Comparison of ENCODE assay signal across 8 cellular contexts in genomic region chr16:1770328-1771071, GRCh38. TPM values are rescaled to one million over a fixed set of nuclear protein-coding genes. Genes with fewer than 3 reads are reported as not detected.
DNase-seq lines count a peak whose midpoint lies in the region; ATAC-seq, FAIRE-seq and TF ChIP-seq lines count a peak whose summit lies in the region.

No MANE protein-coding gene starts in this region.

- no peak for TF ChIP-seq EP300 in ovary (IDR thresholded peaks at IDR 0.05)

- DNase-seq in GM18507 (ENCODE audit: extremely low spot score, insufficient read length, low read depth) (no peak), OCI-M1 (lab: John Stamatoyannopoulos, UW) (peak; percentile 12), head of caudate nucleus (peak in 41 of 42 donors; percentile 38 to 84 (median 63)), ovary (peak; percentile 75 to 88 (median 83)), NCI-H146 treated with DMSO at 0.1 percent for 48 hours (lab: John Stamatoyannopoulos, UW; ENCODE audit: unreplicated experiment) (no peak), HuH-7.5 (ENCODE audit: low spot score) (no peak)
- peak; percentile 49 to 77 for DNase-seq in activated naive CD4-positive, alpha-beta T cell treated with anti-CD3 and anti-CD28 coated beads, Interleukin-2, amount 50 U/mL, for 72 hours (ENCODE audit: low spot score in 2 of 2)

- peak; percentile 39 for FAIRE-seq in GM18507 (lab: Jason Lieb, UNC)

- H3K9me3 Mint-ChIP-seq in activated naive CD4-positive, alpha-beta T cell treated with anti-CD3 and anti-CD28 coated beads, Interleukin-2, amount 50 U/mL, for 72 hours: no peaks in the 10 kb centered on the region

- peak overlapping the region; percentile 92 for H3K4me3 ChIP-seq in ovary

- H3K27ac Mint-ChIP-seq in activated naive CD4-positive, alpha-beta T cell treated with anti-CD3 and anti-CD28 coated beads, Interleukin-2, amount 50 U/mL, for 72 hours: peak overlapping the region; percentile 84 to 92

- TF ChIP-seq POLR2A in ovary (IDR thresholded peaks at IDR 0.05): peak; percentile 5

- no peaks in the 10 kb centered on the region for H3K27me3 ChIP-seq in ovary

- peak in 1 of 2 donors; percentile 35 for ATAC-seq in activated naive CD4-positive, alpha-beta T cell treated with anti-CD3 and anti-CD28 coated beads, Interleukin-2, amount 50 U/mL, for 72 hours
- no peak for ATAC-seq in HG03135 (IDR thresholded peaks at IDR 0.05; ENCODE audit: unreplicated experiment)

- H3K4me1 ChIP-seq in ovary (ENCODE audit: insufficient read depth): peaks cover 17% of the 10 kb centered on the region

- WGBS in ovary, 3 donors: 2% methylated on average over 46 to 69 of the region's 69 CpGs

- peak overlapping the region; percentile 39 to 76 for H3K27ac ChIP-seq in ovary

- no peaks in the 10 kb centered on the region for H3K36me3 ChIP-seq in ovary

- intact Hi-C loops in head of caudate nucleus (cut with DNase I): no loop called here
- intact Hi-C loops in ovary (cut with DNase I): no loop called here

- H3K9me3 ChIP-seq in ovary: no peaks in the 10 kb centered on the region

- TF ChIP-seq CTCF in ovary (IDR thresholded peaks at IDR 0.05): no peak

- H3K36me3 Mint-ChIP-seq in activated naive CD4-positive, alpha-beta T cell treated with anti-CD3 and anti-CD28 coated beads, Interleukin-2, amount 50 U/mL, for 72 hours: peaks cover 11 to 15% of the 10 kb centered on the region in 2 donors

RNA-seq across cellular contexts. Expression of gene NME3, which starts 0.8 kb away (rescaled TPM):
- total RNA-seq in activated naive CD4-positive, alpha-beta T cell treated with anti-CD3 and anti-CD28 coated beads, Interleukin-2, amount 50 U/mL, for 72 hours: 10 to 100 TPM; 30.9 to 55.6 TPM
- 100 to 1,000 TPM in 1 of 7 donors, 10 to 100 TPM in 6; 68.6 to 129 (median 86.8) TPM for total RNA-seq in ovary
- 100 to 1,000 TPM in 1 of 2 donors, not detected in 1; 128 TPM for polyA plus RNA-seq in ovary

RNA-seq across cellular contexts. Expression of gene EME2, which starts 2.1 kb away (rescaled TPM):
- 10 to 100 TPM; 21.9 to 24.0 TPM for total RNA-seq in activated naive CD4-positive, alpha-beta T cell treated with anti-CD3 and anti-CD28 coated beads, Interleukin-2, amount 50 U/mL, for 72 hours
- 10 to 100 TPM in 6 of 7 donors, 1 to 10 TPM in 1; 6.2 to 19.2 (median 16.1) TPM for total RNA-seq in ovary
- polyA plus RNA-seq in ovary: 1 to 10 TPM in 1 of 2 donors, under 1 TPM in 1; 0.83 to 4.6 TPM

RNA-seq across cellular contexts. Expression of gene MRPS34, which starts 2.4 kb away (rescaled TPM):
- total RNA-seq in activated naive CD4-positive, alpha-beta T cell treated with anti-CD3 and anti-CD28 coated beads, Interleukin-2, amount 50 U/mL, for 72 hours: 100 to 1,000 TPM; 106 to 180 TPM
- total RNA-seq in ovary: 10 to 100 TPM; 47.5 to 79.4 (median 53.6) TPM
- 10 to 100 TPM; 31.8 to 61.4 TPM for polyA plus RNA-seq in ovary

RNA-seq across cellular contexts. Expression of gene SPSB3, which starts 11.9 kb away (rescaled TPM):
- 10 to 100 TPM; 19.1 to 29.2 TPM for total RNA-seq in activated naive CD4-positive, alpha-beta T cell treated with anti-CD3 and anti-CD28 coated beads, Interleukin-2, amount 50 U/mL, for 72 hours
- total RNA-seq in ovary: 10 to 100 TPM; 34.9 to 98.5 (median 57.6) TPM
- 100 to 1,000 TPM in 1 of 2 donors, 1 to 10 TPM in 1; 2.4 to 138 TPM for polyA plus RNA-seq in ovary

RNA-seq across cellular contexts. Expression of gene NUBP2, which starts 12.3 kb away (rescaled TPM):
- 10 to 100 TPM; 41.0 to 48.3 TPM for total RNA-seq in activated naive CD4-positive, alpha-beta T cell treated with anti-CD3 and anti-CD28 coated beads, Interleukin-2, amount 50 U/mL, for 72 hours
- 10 to 100 TPM; 42.8 to 72.0 (median 52.3) TPM for total RNA-seq in ovary
- polyA plus RNA-seq in ovary: 10 to 100 TPM in 1 of 2 donors, under 1 TPM in 1; 0.50 to 76.5 TPM

Comparison
In these comparisons a context has a peak if more than half of its experiments do, and no peak if none do; other contexts are left out.
1. DNase-seq: peak in OCI-M1 (single experiment), activated naive CD4-positive, alpha-beta T cell treated with anti-CD3 and anti-CD28 coated beads, Interleukin-2, amount 50 U/mL, for 72 hours (2 of 2), head of caudate nucleus (41 of 42) and ovary (5 of 5); none in GM18507 (single experiment), NCI-H146 treated with DMSO at 0.1 percent for 48 hours (single experiment) and HuH-7.5 (single experiment).